11 cellular contexts compared by ENCODE assay signal in the genomic region with DNA sequence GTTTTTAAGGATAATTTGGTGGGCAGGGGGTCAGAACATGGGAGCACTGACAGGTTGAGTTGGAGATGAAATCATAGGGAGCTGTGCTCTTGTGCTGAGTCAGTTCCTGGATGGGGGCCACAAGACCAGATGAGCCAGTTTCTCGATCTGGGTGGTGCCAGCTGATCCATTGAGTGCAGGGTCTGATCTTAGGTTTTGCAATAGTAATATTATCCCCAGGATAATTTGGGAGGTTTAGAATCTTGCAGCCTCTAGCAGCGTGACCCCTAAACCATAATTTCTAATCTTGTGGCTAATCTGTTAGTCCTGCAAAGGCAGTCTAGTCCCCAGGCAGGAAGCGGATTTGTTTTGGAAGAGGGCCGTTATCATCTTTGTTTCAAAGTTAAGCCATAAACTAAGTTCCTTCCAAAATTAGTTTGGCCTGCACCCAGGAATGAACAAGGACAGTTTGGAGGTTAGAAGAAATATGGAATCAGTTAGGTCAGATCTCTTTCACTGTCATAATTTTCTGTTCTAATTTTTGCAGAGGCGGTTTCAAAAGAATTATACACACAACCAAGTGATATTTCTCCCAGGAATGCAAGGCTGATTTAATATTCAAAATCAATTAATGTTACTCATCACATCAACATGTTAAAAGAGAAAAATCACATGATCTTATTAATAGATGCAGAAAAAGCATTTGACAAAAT. TPM values are rescaled to one million over a fixed set of nuclear protein-coding genes. Genes with fewer than 3 reads are reported as not detected.
A peak's percentile ranks its signal among the peaks of the same experiment; 100 is the strongest.
DNase-seq lines count a peak whose midpoint lies in the region; ATAC-seq, FAIRE-seq and TF ChIP-seq lines count a peak whose summit lies in the region.
"Had no signal": no experiment of that assay in that cellular context is flagged by ENCODE, and none has a peak within 500 bp of the region (broad histone marks: within the 10 kb centered on the region; RNA-seq: fewer than 3 reads in every experiment).

No MANE protein-coding gene starts in this region.

- H3K27me3 ChIP-seq in astrocyte (ENCODE audit: insufficient read depth, low read length) (no peaks in the 10 kb centered on the region), right atrium auricular region (no peaks in the 10 kb centered on the region), upper lobe of right lung (no peaks in the 10 kb centered on the region)
- H3K27me3 ChIP-seq: neutrophil had no signal

- DNase-seq in NCI-H82 (lab: John Stamatoyannopoulos, UW): peak; percentile 35
- DNase-seq in NCI-H82 treated with DMSO at 0.1 percent for 48 hours (lab: John Stamatoyannopoulos, UW; ENCODE audit: unreplicated experiment): no peak
- peak; percentile 56 for DNase-seq in astrocyte (ENCODE audit: low read depth)
- no peak for DNase-seq in right atrium auricular region (ENCODE audit: low spot score)
- DNase-seq in upper lobe of right lung: no peak
- no peak for DNase-seq in AG20443 (ENCODE audit: low spot score)
- no peak for DNase-seq in NK-92 treated with Interleukin-12 subunit alpha and Interleukin-12 subunit beta, amount 100 ng/mL, for 24 hours (lab: John Stamatoyannopoulos, UW)
- DNase-seq: activated CD8-positive, alpha-beta memory T cell treated with anti-CD3 and anti-CD28 coated beads, Interleukin-2, amount 50 U/mL, for 4 hours had no signal

- no peak overlapping the region for H3K27ac Mint-ChIP-seq in astrocyte (ENCODE audit: unreplicated experiment)

- H3K27ac ChIP-seq in astrocyte (ENCODE audit: low read depth, low read length) (no peak overlapping the region), right atrium auricular region (peak overlapping the region; percentile 46 to 47), upper lobe of right lung (peak overlapping the region; percentile 18)
- H3K27ac ChIP-seq: neutrophil had no signal

- H3K36me3 ChIP-seq in astrocyte (ENCODE audit: insufficient read depth, low read length): no peaks in the 10 kb centered on the region
- no peaks in the 10 kb centered on the region for H3K36me3 ChIP-seq in right atrium auricular region
- H3K36me3 ChIP-seq in upper lobe of right lung: no peaks in the 10 kb centered on the region
- H3K36me3 ChIP-seq: neutrophil had no signal

- no peaks in the 10 kb centered on the region for H3K27me3 Mint-ChIP-seq in astrocyte (ENCODE audit: low read depth, unreplicated experiment)

- H3K9me3 Mint-ChIP-seq in astrocyte (ENCODE audit: unreplicated experiment): no peaks in the 10 kb centered on the region

- no peaks in the 10 kb centered on the region for H4K20me1 ChIP-seq in astrocyte (ENCODE audit: insufficient read depth, low read length)

- H3K4me3 ChIP-seq in astrocyte (ENCODE audit: insufficient read depth, low read depth, low read length): no peak overlapping the region
- no peak overlapping the region for H3K4me3 ChIP-seq in right atrium auricular region
- no peak overlapping the region for H3K4me3 ChIP-seq in upper lobe of right lung

- no peak for ATAC-seq in upper lobe of right lung
- ATAC-seq in GM21381 (IDR thresholded peaks at IDR 0.05; ENCODE audit: unreplicated experiment): no peak

- intact Hi-C loops in upper lobe of right lung (cut with DNase I): no loop called here

- TF ChIP-seq CTCF in astrocyte (IDR thresholded peaks at IDR 0.05; ENCODE audit: insufficient read depth, low read depth, low read length) (no peak), right atrium auricular region (IDR thresholded peaks at IDR 0.05) (no peak), upper lobe of right lung (IDR thresholded peaks at IDR 0.05) (no peak)

- H3K4me1 Mint-ChIP-seq in astrocyte (ENCODE audit: low read depth, unreplicated experiment): peaks cover 13% of the 10 kb centered on the region

- H3K9me3 ChIP-seq in astrocyte (ENCODE audit: insufficient read depth, low read depth, low read length) (no peaks in the 10 kb centered on the region), right atrium auricular region (no peaks in the 10 kb centered on the region), upper lobe of right lung (no peaks in the 10 kb centered on the region)
- H3K9me3 ChIP-seq: neutrophil had no signal

- no peak for FAIRE-seq in astrocyte (lab: Jason Lieb, UNC)
- FAIRE-seq: endothelial cell of umbilical vein had no signal

- no peak overlapping the region for H3K4me3 Mint-ChIP-seq in astrocyte (ENCODE audit: unreplicated experiment)

- peaks cover 10% of the 10 kb centered on the region for H3K4me1 ChIP-seq in astrocyte (ENCODE audit: insufficient read depth, low read length)
- peaks cover 0 to 27% of the 10 kb centered on the region in 2 donors for H3K4me1 ChIP-seq in right atrium auricular region
- H3K4me1 ChIP-seq in upper lobe of right lung: peaks cover 10% of the 10 kb centered on the region

- no peaks in the 10 kb centered on the region for H3K79me2 ChIP-seq in astrocyte (ENCODE audit: insufficient read depth, low read length)

- H3K4me2 ChIP-seq in astrocyte (ENCODE audit: low read length): peak overlapping the region; percentile 42

- H3K9ac ChIP-seq in astrocyte (ENCODE audit: low read length): no peak overlapping the region

- H2AFZ ChIP-seq in astrocyte (ENCODE audit: low read depth, low read length): no peak overlapping the region

- H3K36me3 Mint-ChIP-seq in astrocyte (ENCODE audit: low read depth, unreplicated experiment): no peaks in the 10 kb centered on the region

RNA-seq across cellular contexts. Expression of gene DBI, which starts 23.0 kb away (rescaled TPM):
- total RNA-seq in astrocyte (101 and 126 TPM in 2 replicates), right atrium auricular region (100 to 1,000 TPM; 174 to 312 TPM), upper lobe of right lung (176 TPM)

RNA-seq across cellular contexts. Expression of gene C2orf76, which starts 23.1 kb away (rescaled TPM):
- total RNA-seq in astrocyte (8.1 and 9.2 TPM in 2 replicates), right atrium auricular region (10 to 100 TPM in 1 of 2 donors, 1 to 10 TPM in 1; 8.1 to 11.1 TPM), upper lobe of right lung (11.8 TPM)

RNA-seq across cellular contexts. Expression of gene TMEM37, which starts 41.9 kb away (rescaled TPM):
- total RNA-seq in astrocyte: 1.6 and 3.3 TPM in 2 replicates
- total RNA-seq in right atrium auricular region: 1 to 10 TPM; 3.3 to 5.4 TPM
- total RNA-seq in upper lobe of right lung: 23.8 TPM

Comparison
In these comparisons a context has a peak if more than half of its experiments do, and no peak if none do; other contexts are left out.
1. DNase-seq: peak in NCI-H82 (single experiment) and astrocyte (single experiment); none in NCI-H82 treated with DMSO at 0.1 percent for 48 hours (single experiment), right atrium auricular region (single experiment), upper lobe of right lung (single experiment), AG20443 (single experiment) and NK-92 treated with Interleukin-12 subunit alpha and Interleukin-12 subunit beta, amount 100 ng/mL, for 24 hours (single experiment).